36 cellular contexts compared by ENCODE assay signal in genomic region chr9:111274737-111275136, GRCh38. TPM values are rescaled to one million over a fixed set of nuclear protein-coding genes. Genes with fewer than 3 reads are reported as not detected.
"Had no signal": no experiment of that assay in that cellular context is flagged by ENCODE, and none has a peak within 500 bp of the region (broad histone marks: within the 10 kb centered on the region; RNA-seq: fewer than 3 reads in every experiment).

No MANE protein-coding gene starts in this region.

- H3K9ac ChIP-seq: neural progenitor cell had no signal

- H2AFZ ChIP-seq: hepatocyte, neural progenitor cell had no signal

- H3K27ac ChIP-seq: hepatocyte, left lung, lower lobe of right lung, neural progenitor cell, neutrophil, ovary, right atrium auricular region, right lobe of liver, skin epidermis, tibial nerve, uterus had no signal

- H3K36me3 ChIP-seq: left lung, lower lobe of right lung, neural progenitor cell, neutrophil, ovary, right atrium auricular region, right lobe of liver, tibial nerve, uterus had no signal

- H3K36me3 Mint-ChIP-seq: mesothelial cell of epicardium; naive B cell; natural killer cell; neural progenitor cell; stimulated activated effector memory CD8-positive, alpha-beta T cell treated with anti-CD3 and anti-CD28 coated beads, Interleukin-12 subunit alpha, Interleukin-12 subunit beta, amount 100 ng/mL, for 72 hours; type B pancreatic cell had no signal

- H3K4me1 Mint-ChIP-seq: natural killer cell; stimulated activated effector memory CD8-positive, alpha-beta T cell treated with anti-CD3 and anti-CD28 coated beads, Interleukin-12 subunit alpha, Interleukin-12 subunit beta, amount 100 ng/mL, for 72 hours had no signal

- H3K27ac Mint-ChIP-seq: mesothelial cell of epicardium; naive B cell; natural killer cell; nephron progenitor cell; neural progenitor cell; progenitor cell of endocrine pancreas; stimulated activated effector memory CD8-positive, alpha-beta T cell treated with anti-CD3 and anti-CD28 coated beads, Interleukin-12 subunit alpha, Interleukin-12 subunit beta, amount 100 ng/mL, for 72 hours; stimulated activated naive CD8-positive, alpha-beta T cell treated with anti-CD3 and anti-CD28 coated beads, Interleukin-15, Interleukin-2, amounts not matched to agents 100 ng/mL and 50 ng/mL, for 24 hours; type B pancreatic cell had no signal

- H3K9me3 ChIP-seq: left lung, lower lobe of right lung, neutrophil, ovary, right atrium auricular region, right lobe of liver, tibial nerve, uterus had no signal

- H3K4me3 ChIP-seq: hepatocyte, left lung, lower lobe of right lung, neural progenitor cell, ovary, right atrium auricular region, right lobe of liver, skin epidermis, tibial nerve, uterus had no signal

- ATAC-seq: left colon; left lung; lower lobe of right lung; natural killer cell; right lobe of liver; stimulated activated effector memory CD8-positive, alpha-beta T cell treated with anti-CD3 and anti-CD28 coated beads, Interleukin-12 subunit alpha, Interleukin-12 subunit beta, amount 100 ng/mL, for 72 hours had no signal

- H3K4me1 ChIP-seq: left lung, lower lobe of right lung, right atrium auricular region, right lobe of liver, uterus had no signal

- H3K27me3 Mint-ChIP-seq: progenitor cell of endocrine pancreas had no signal

- H3K9me3 Mint-ChIP-seq: mesothelial cell of epicardium; natural killer cell; nephron progenitor cell; stimulated activated effector memory CD8-positive, alpha-beta T cell treated with anti-CD3 and anti-CD28 coated beads, Interleukin-12 subunit alpha, Interleukin-12 subunit beta, amount 100 ng/mL, for 72 hours; stimulated activated naive CD8-positive, alpha-beta T cell treated with anti-CD3 and anti-CD28 coated beads, Interleukin-15, Interleukin-2, amounts not matched to agents 100 ng/mL and 50 ng/mL, for 24 hours had no signal

- H3K4me2 ChIP-seq: hepatocyte, neural progenitor cell had no signal

- H3K4me3 Mint-ChIP-seq: mesothelial cell of epicardium; naive B cell; natural killer cell; nephron progenitor cell; neural progenitor cell; stimulated activated effector memory CD8-positive, alpha-beta T cell treated with anti-CD3 and anti-CD28 coated beads, Interleukin-12 subunit alpha, Interleukin-12 subunit beta, amount 100 ng/mL, for 72 hours; stimulated activated naive CD8-positive, alpha-beta T cell treated with anti-CD3 and anti-CD28 coated beads, Interleukin-15, Interleukin-2, amounts not matched to agents 100 ng/mL and 50 ng/mL, for 24 hours; type B pancreatic cell had no signal

- H3K79me2 ChIP-seq: hepatocyte had no signal

- DNase-seq: kidney; left colon; left lung; lower lobe of right lung; mesendoderm; naive B cell; natural killer cell; nephron progenitor cell; occipital lobe; ovary; right lobe of liver; stimulated activated CD4-positive, alpha-beta T cell treated with anti-CD3 and anti-CD28 coated beads, Interleukin-12 subunit alpha, Interleukin-12 subunit beta, amount 100 ng/mL, for 4 hours; stimulated activated CD4-positive, alpha-beta T cell treated with anti-CD3 and anti-CD28 coated beads, Interleukin-15, amount 100 ng/mL, for 24 hours; stimulated activated CD4-positive, alpha-beta T cell treated with anti-CD3 and anti-CD28 coated beads, Interleukin-2, amount 100 ng/mL, for 24 hours; stimulated activated CD4-positive, alpha-beta T cell treated with anti-CD3 and anti-CD28 coated beads, Interleukin-4, amount 100 ng/mL, for 1 hour; stimulated activated naive CD4-positive, alpha-beta T cell; substantia nigra; uterus had no signal

- H3K27me3 ChIP-seq: hepatocyte, left lung, neural progenitor cell, ovary, right atrium auricular region, right lobe of liver, tibial nerve, uterus had no signal

- FAIRE-seq: kidney had no signal

RNA-seq across cellular contexts. Expression of gene OR2K2, which starts 55.3 kb away (rescaled TPM):
- total RNA-seq: hepatocyte, kidney, left colon, left lung, liver, lower lobe of right lung, mesothelial cell of epicardium, mononuclear cell, natural killer cell, occipital lobe, ovary, progenitor cell of endocrine pancreas, pulmonary artery endothelial cell, renal cortical epithelial cell, right atrium auricular region, right lobe of liver, temporal lobe, ureter, uterus had no signal
- polyA plus RNA-seq: hepatocyte, liver, ovary, thymus had no signal
